In the genomic region with DNA sequence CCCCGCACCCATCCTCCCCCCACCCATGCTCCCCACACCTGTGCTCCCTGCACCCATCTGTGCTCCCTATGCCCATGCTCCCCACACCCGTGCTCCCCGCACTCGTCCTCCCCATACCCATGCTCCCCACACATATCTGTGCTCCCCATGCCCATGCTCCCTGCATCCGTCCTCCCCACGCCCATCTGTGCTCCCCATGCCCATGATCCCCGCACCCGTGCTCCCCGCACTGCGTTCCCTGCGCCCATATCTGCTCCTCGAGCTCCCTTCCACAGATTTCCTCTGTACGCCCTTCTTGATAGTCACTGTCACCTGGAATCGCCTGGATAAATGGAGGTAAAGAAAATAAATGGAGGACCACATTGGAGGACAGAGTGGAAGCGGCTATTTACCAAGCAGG, we compare ENCODE assay signal across 1 cellular context.
TF ChIP-seq lines count a peak whose summit lies in the region.

No MANE protein-coding gene starts in this region.

TF ChIP-seq in K562, 482 proteins besides CTCF, POLR2A, EP300 and RAD21:
- TF ChIP-seq, protein P1, sequence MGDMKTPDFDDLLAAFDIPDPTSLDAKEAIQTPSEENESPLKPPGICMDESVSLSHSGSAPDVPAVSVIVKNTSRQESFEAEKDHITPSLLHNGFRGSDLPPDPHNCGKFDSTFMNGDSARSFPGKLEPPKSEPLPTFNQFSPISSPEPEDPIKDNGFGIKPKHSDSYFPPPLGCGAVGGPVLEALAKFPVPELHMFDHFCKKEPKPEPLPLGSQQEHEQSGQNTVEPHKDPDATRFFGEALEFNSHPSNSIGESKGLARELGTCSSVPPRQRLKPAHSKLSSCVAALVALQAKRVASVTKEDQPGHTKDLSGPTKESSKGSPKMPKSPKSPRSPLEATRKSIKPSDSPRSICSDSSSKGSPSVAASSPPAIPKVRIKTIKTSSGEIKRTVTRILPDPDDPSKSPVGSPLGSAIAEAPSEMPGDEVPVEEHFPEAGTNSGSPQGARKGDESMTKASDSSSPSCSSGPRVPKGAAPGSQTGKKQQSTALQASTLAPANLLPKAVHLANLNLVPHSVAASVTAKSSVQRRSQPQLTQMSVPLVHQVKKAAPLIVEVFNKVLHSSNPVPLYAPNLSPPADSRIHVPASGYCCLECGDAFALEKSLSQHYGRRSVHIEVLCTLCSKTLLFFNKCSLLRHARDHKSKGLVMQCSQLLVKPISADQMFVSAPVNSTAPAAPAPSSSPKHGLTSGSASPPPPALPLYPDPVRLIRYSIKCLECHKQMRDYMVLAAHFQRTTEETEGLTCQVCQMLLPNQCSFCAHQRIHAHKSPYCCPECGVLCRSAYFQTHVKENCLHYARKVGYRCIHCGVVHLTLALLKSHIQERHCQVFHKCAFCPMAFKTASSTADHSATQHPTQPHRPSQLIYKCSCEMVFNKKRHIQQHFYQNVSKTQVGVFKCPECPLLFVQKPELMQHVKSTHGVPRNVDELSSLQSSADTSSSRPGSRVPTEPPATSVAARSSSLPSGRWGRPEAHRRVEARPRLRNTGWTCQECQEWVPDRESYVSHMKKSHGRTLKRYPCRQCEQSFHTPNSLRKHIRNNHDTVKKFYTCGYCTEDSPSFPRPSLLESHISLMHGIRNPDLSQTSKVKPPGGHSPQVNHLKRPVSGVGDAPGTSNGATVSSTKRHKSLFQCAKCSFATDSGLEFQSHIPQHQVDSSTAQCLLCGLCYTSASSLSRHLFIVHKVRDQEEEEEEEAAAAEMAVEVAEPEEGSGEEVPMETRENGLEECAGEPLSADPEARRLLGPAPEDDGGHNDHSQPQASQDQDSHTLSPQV (IDR thresholded peaks at IDR 0.05), result no peak
- peak; percentile 85 for TF ChIP-seq ZNF263 (CRISPR knock-in tag; IDR thresholded peaks at IDR 0.05; ENCODE audit: borderline replicate concordance)
